Comparison of ENCODE assay signal across 35 cellular contexts in the genomic region with DNA sequence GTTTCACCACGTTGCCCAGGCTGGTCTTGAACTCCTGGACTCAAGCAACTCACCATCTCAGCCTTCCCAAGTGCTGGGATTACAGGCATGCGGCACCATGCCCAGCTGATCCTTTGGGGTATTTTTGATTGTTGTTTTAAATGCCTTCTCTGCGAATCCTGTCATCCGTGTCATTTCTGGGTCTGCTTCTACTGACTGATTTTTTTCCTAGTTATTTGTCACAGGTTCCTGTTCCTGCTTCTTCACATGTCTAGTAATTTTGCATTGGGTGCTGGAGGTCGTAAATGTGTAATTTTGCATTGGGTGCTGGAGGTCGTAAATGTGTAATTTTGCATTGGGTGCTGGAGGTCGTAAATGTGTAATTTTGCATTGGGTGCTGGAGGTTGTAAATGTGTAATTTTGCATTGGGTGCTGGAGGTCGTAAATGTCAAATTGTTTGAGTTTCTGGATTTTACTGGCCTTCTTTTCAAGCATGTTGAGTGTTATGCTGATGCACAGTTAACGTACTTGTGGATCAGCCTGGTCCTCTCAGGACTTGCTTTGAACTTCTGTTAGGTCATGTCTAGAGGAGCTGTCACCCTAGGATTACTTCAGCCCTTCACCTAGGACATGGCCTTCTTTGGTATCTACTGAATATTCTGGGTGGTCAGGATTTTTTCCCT. TPM values are rescaled to one million over a fixed set of nuclear protein-coding genes. Genes with fewer than 3 reads are reported as not detected.
DNase-seq lines count a peak whose midpoint lies in the region; ATAC-seq, FAIRE-seq and TF ChIP-seq lines count a peak whose summit lies in the region.
"Had no signal": no experiment of that assay in that cellular context is flagged by ENCODE, and none has a peak within 500 bp of the region (broad histone marks: within the 10 kb centered on the region; RNA-seq: fewer than 3 reads in every experiment).

No MANE protein-coding gene starts in this region.

- no peaks in the 10 kb centered on the region; the same call in 1 of the 2 replicates for H4K20me1 ChIP-seq in HepG2 (ENCODE audit: insufficient read depth, low read length)

- H3K27ac ChIP-seq in heart right ventricle (no peak overlapping the region), HepG2 (ENCODE audit: extremely low read length, insufficient read depth, low read length) (no peak overlapping the region), right lobe of liver (no peak overlapping the region), HEK293 (ENCODE audit: extremely low read depth, low read depth, low read length) (no peak overlapping the region), RWPE1 (no peak overlapping the region)
- H3K27ac ChIP-seq: 22Rv1; A549; BLaER1; BLaER1 treated with 17β-estradiol and CSF1 and Interleukin-3, amounts not matched to agents 10 nM and 100 nM; C4-2B had no signal

- H3K4me1 ChIP-seq in heart right ventricle (peaks cover 10 to 19% (median 15%) of the 10 kb centered on the region in 9 donors), HepG2 (ENCODE audit: insufficient read depth, low read length) (peaks cover 47% of the 10 kb centered on the region), right lobe of liver (peaks cover 0 to 10% (median 3%) of the 10 kb centered on the region in 4 donors), HEK293 (ENCODE audit: control insufficient read depth, insufficient read depth, low read length) (no peaks in the 10 kb centered on the region)
- H3K4me1 ChIP-seq: BE2C had no signal

- 86 to 87% methylated on average over 9 of the region's 9 CpGs for WGBS in heart right ventricle, 2 donors
- 60% methylated on average over 9 of the region's 9 CpGs for WGBS in HepG2 (ENCODE audit: low lambda C conversion rate)
- WGBS in right lobe of liver (ENCODE audit: insufficient coverage, low coverage, low lambda C conversion rate, missing lambda C conversion rate) = 59% methylated on average over 8 of the region's 9 CpGs

- no peak overlapping the region for H3K9ac ChIP-seq in HepG2 (ENCODE audit: insufficient read depth, low read depth, low read length)
- H3K9ac ChIP-seq: BLaER1; BLaER1 treated with 17β-estradiol and CSF1 and Interleukin-3, amounts not matched to agents 10 nM and 100 nM had no signal

- POLR2A ChIA-PET in HepG2 (lab: Yijun Ruan, JAX) (no interaction called here), HEK293 (lab: Yijun Ruan, JAX) (no interaction called here), RWPE1 (lab: Yijun Ruan, JAX; ENCODE audit: low non-redundant PET) (no interaction called here)

- H3K4me2 ChIP-seq in HepG2 (ENCODE audit: low read depth, low read length) = no peak overlapping the region
- H3K4me2 ChIP-seq: A549; BLaER1; BLaER1 treated with 17β-estradiol and CSF1 and Interleukin-3, amounts not matched to agents 10 nM and 100 nM had no signal

- DNase-seq in Right ventricle myocardium inferior (ENCODE audit: missing footprints) (peak; percentile 13), heart right ventricle (no peak), HepG2 (ENCODE audit: low spot score) (no peak), right lobe of liver (no peak), RWPE1 (ENCODE audit: low spot score) (no peak)
- DNase-seq: 8988T; ACHN; AML-193; BE2C; C1 segment of cervical spinal cord; Caco-2; Calu3; CD4-positive, alpha-beta memory T cell; CD4-positive, alpha-beta T cell; CD4-positive, CD25-positive, alpha-beta regulatory T cell; CD8-positive, alpha-beta memory T cell; CD8-positive, alpha-beta T cell; COR-L47; DMS 273 treated with DMSO at 0.1 percent for 48 hours; DMS153; DMS53; DMS79; DMS79 treated with DMSO at 0.1 percent for 48 hours; DND-41; EL had no signal

- no peak for FAIRE-seq in HepG2 (lab: Jason Lieb, UNC)
- FAIRE-seq: A204.1, A549, D721Med had no signal

- no peak overlapping the region for H2AFZ ChIP-seq in HepG2 (ENCODE audit: low read length)

- intact Hi-C loops in Right ventricle myocardium inferior (cut with DNase I) (no loop called here), heart right ventricle (cut with DNase I) (loop anchor here in 1 of 10 donors (10.0 kb wide), 1 partner anchor 274 kb away; no protein-coding TSS in a partner anchor), HepG2 (cut with micrococcal nuclease; ENCODE audit: unreplicated experiment) (loop anchor here (5.0 kb wide), 1 partner anchor 172 kb away; no protein-coding TSS in a partner anchor), right lobe of liver (cut with DNase I) (loop anchor here in 1 of 2 donors (5.0 kb wide), 1 partner anchor 37 kb away; no protein-coding TSS in a partner anchor)

- H3K27me3 ChIP-seq in heart right ventricle = peaks cover 3 to 43% (median 27%) of the 10 kb centered on the region in 7 donors
- no peaks in the 10 kb centered on the region for H3K27me3 ChIP-seq in HepG2 (ENCODE audit: control insufficient read depth in 1 of 2, insufficient read depth in 2 of 2, low read length in 2 of 2)
- H3K27me3 ChIP-seq in right lobe of liver = no peaks in the 10 kb centered on the region
- H3K27me3 ChIP-seq: BE2C had no signal

- in situ Hi-C loops in HepG2 (cut with HindIII; ENCODE audit: extremely low pct_ligation_motif_present, low pct_unique_long_range_greater_than_20kb) = no loop called here

- TF ChIP-seq EP300 in HepG2 (IDR thresholded peaks at IDR 0.05; ENCODE audit: low read depth in 2 of 2, low read length in 2 of 2) (no peak), HepG2 (CRISPR knock-in tag; IDR thresholded peaks at IDR 0.05; ENCODE audit: borderline replicate concordance) (no peak)

- CTCF ChIA-PET in HepG2 (lab: Yijun Ruan, JAX; ENCODE audit: low intra/inter-chr PET ratio, low total read pairs) = no interaction called here
- CTCF ChIA-PET in HEK293 (lab: Yijun Ruan, JAX) = interaction anchor here (0.6 to 1.5 kb wide), 4 partner anchors 21 to 1037 kb away, joined by 3 to 6 read pairs (median 3); no protein-coding TSS in a partner anchor
- CTCF ChIA-PET in RWPE1 (lab: Yijun Ruan, JAX) = interaction anchor here (0.8 kb wide), 1 partner anchor 33 kb away, joined by 4 read pairs; no protein-coding TSS in a partner anchor

- no peak for TF ChIP-seq RAD21 in HepG2 (CRISPR knock-in tag; IDR thresholded peaks at IDR 0.05)

- H3K9me3 ChIP-seq in heart right ventricle (peaks cover 0 to 23% (median 0%) of the 10 kb centered on the region in 11 donors), HepG2 (ENCODE audit: low read length) (no peaks in the 10 kb centered on the region), right lobe of liver (no peaks in the 10 kb centered on the region), HEK293 (ENCODE audit: control insufficient read depth, insufficient read depth, low read depth, low read length) (no peaks in the 10 kb centered on the region)
- H3K9me3 ChIP-seq: A549, BE2C, Caco-2 had no signal

- ATAC-seq in Right ventricle myocardium inferior = no peak
- ATAC-seq in heart right ventricle = no peak
- no peak for ATAC-seq in HepG2
- no peak for ATAC-seq in right lobe of liver
- ATAC-seq: A549; CD8-positive, alpha-beta T cell had no signal

- TF ChIP-seq CTCF in heart right ventricle (IDR thresholded peaks at IDR 0.05) (no peak), HepG2 (CRISPR knock-in tag; IDR thresholded peaks at IDR 0.05) (no peak), right lobe of liver (IDR thresholded peaks at IDR 0.05) (no peak), HEK293 (tag by site-specific recombination; IDR thresholded peaks at IDR 0.05) (no peak), RWPE1 (conservative IDR thresholded peaks at IDR 0.05; ENCODE audit: low read depth) (no peak)

- no peak overlapping the region for H3K4me3 ChIP-seq in heart right ventricle
- no peak overlapping the region for H3K4me3 ChIP-seq in HepG2 (replicated peaks in 1 of 3; ENCODE audit: insufficient read depth in 1 of 3, low read depth in 2 of 3, low read length in 3 of 3)
- no peak overlapping the region for H3K4me3 ChIP-seq in right lobe of liver
- no peak overlapping the region for H3K4me3 ChIP-seq in HEK293 (ENCODE audit: low read depth, low read length)
- H3K4me3 ChIP-seq: A549; BLaER1; BLaER1 treated with 17β-estradiol and CSF1 and Interleukin-3, amounts not matched to agents 10 nM and 100 nM had no signal

- H3K36me3 ChIP-seq in heart right ventricle = no peaks in the 10 kb centered on the region
- H3K36me3 ChIP-seq in HepG2 (replicated peaks in 1 of 2; ENCODE audit: control insufficient read depth in 1 of 2, insufficient read depth in 2 of 2, low read length in 2 of 2) = no peaks in the 10 kb centered on the region
- H3K36me3 ChIP-seq in right lobe of liver = no peaks in the 10 kb centered on the region
- no peaks in the 10 kb centered on the region for H3K36me3 ChIP-seq in HEK293 (ENCODE audit: control insufficient read depth in 2 of 2, insufficient read depth in 1 of 2, low read length in 2 of 2)
- H3K36me3 ChIP-seq: BE2C; BLaER1; BLaER1 treated with 17β-estradiol and CSF1 and Interleukin-3, amounts not matched to agents 10 nM and 100 nM had no signal

- peaks cover 1% of the 10 kb centered on the region for H3K79me2 ChIP-seq in HepG2 (ENCODE audit: insufficient read depth, low read length)

- TSS peak; percentile 30 for BruUV-seq in HepG2 (replicated peaks; lab: Mats Ljungman, UMichigan)

- no peak for TF ChIP-seq POLR2A in HepG2 (IDR thresholded peaks at IDR 0.05; ENCODE audit: insufficient read depth in 1 of 2, low read depth in 2 of 2, low read length in 2 of 2)
- no peak for TF ChIP-seq POLR2A in right lobe of liver (IDR thresholded peaks at IDR 0.05)

RNA-seq across cellular contexts. Expression of a gene that starts 4.1 kb away (rescaled TPM):
- total RNA-seq in Right ventricle myocardium inferior (1.4 TPM), heart right ventricle (1 to 10 TPM in 1 of 10 donors, under 1 TPM in 9; 0.17 to 1.1 (median 0.35) TPM), HepG2 (2016; rRNA removed; fragmentation: Illumina TruSeq; extraction: Trizol) (15.9 and 20.3 TPM in 2 replicates), right lobe of liver (10 to 100 TPM in 2 of 6 experiments, 1 to 10 TPM in 4; 2.1 to 16.3 (median 7.5) TPM)
- polyA plus RNA-seq in heart right ventricle (1 to 10 TPM in 1 of 2 donors, under 1 TPM in 1; 0.62 to 1.1 TPM), HepG2 (2011; rRNA removed) (39.9 and 59.7 TPM in 2 replicates)
- 6.0 and 6.6 TPM in 2 replicates for total RNA-seq in HepG2 (2016; cell fraction: cytosol; rRNA removed; fragmentation: Illumina TruSeq; extraction: Trizol; ENCODE audit: low read depth)
- total RNA-seq in HepG2 (2016; cell fraction: insoluble cytoplasmic fraction; rRNA removed; fragmentation: Illumina TruSeq; extraction: Trizol) = 14.5 and 24.2 TPM in 2 replicates
- total RNA-seq in HepG2 (2016; cell fraction: membrane; rRNA removed; fragmentation: Illumina TruSeq; extraction: Trizol) = 7.4 and 7.6 TPM in 2 replicates
- 21.4 and 22.0 TPM in 2 replicates for total RNA-seq in HepG2 (2016; cell fraction: nucleus; rRNA removed; fragmentation: Illumina TruSeq; extraction: Trizol)
- 23.3 and 35.8 TPM in 2 replicates for polyA plus RNA-seq in HepG2 (2011; cell fraction: cytosol; rRNA removed)
- 382 and 454 TPM in 2 replicates for polyA plus RNA-seq in HepG2 (2011; cell fraction: nucleus; rRNA removed)
- polyA plus RNA-seq in HepG2 (2012) = 19.7 and 28.0 TPM in 2 replicates
- 2.5 and 2.8 TPM in 2 replicates for polyA plus RNA-seq in HepG2 (2016; cell fraction: cytosol; fragmentation: Illumina TruSeq; extraction: Trizol; ENCODE audit: low read depth)
- 12.5 and 17.8 TPM in 2 replicates for polyA plus RNA-seq in HepG2 (2016; cell fraction: insoluble cytoplasmic fraction; fragmentation: Illumina TruSeq; extraction: Trizol; ENCODE audit: low read depth)
- polyA plus RNA-seq in HepG2 (2016; cell fraction: membrane; fragmentation: Illumina TruSeq; extraction: Trizol; ENCODE audit: low read depth) = 4.2 and 4.8 TPM in 2 replicates
- polyA plus RNA-seq in HepG2 (2016; cell fraction: nucleus; fragmentation: Illumina TruSeq; extraction: Trizol; ENCODE audit: insufficient read depth, low read depth) = 58.7 and 59.2 TPM in 2 replicates
- polyA minus RNA-seq in HepG2 (2011; rRNA and poly(A)+ RNA removed; ENCODE audit: low replicate concordance) = 30.5 and 69.1 TPM in 2 replicates
- polyA minus RNA-seq in HepG2 (2011; cell fraction: cytosol; rRNA and poly(A)+ RNA removed) = 13.4 and 17.4 TPM in 2 replicates
- 38.4 and 41.6 TPM in 2 replicates for polyA minus RNA-seq in HepG2 (2011; cell fraction: nucleus; rRNA and poly(A)+ RNA removed)
- total RNA-seq: CD4-positive, CD25-positive, alpha-beta regulatory T cell; CD8-positive, alpha-beta memory T cell; CD8-positive, alpha-beta T cell had no signal
- polyA plus RNA-seq: AG04450; CD14-positive monocyte; CD4-positive, CD25-positive, alpha-beta regulatory T cell had no signal
